In genomic region chr9:90201770-90202169, GRCh38 we compare ENCODE assay signal across 31 cellular contexts.
"Had no signal": no experiment of that assay in that cellular context is flagged by ENCODE, and none has a peak within 500 bp of the region (broad histone marks: within the 10 kb centered on the region; RNA-seq: fewer than 3 reads in every experiment).

No MANE protein-coding gene starts in this region.

- DNase-seq: activated CD4-positive, alpha-beta T cell treated with anti-CD3 and anti-CD28 coated beads, Interleukin-2, amount 10 ng/mL, durations not matched to agents 24 days and 14 days; activated CD4-positive, alpha-beta T cell treated with anti-CD3 and anti-CD28 coated beads, Interleukin-2, amount 50 U/mL, for 4 hours; activated CD8-positive, alpha-beta T cell treated with anti-CD3 and anti-CD28 coated beads for 36 hours; activated effector memory CD4-positive, alpha-beta T cell treated with anti-CD3 and anti-CD28 coated beads, Interleukin-2, amount 50 U/mL, for 16 hours; activated naive CD4-positive, alpha-beta T cell; activated naive CD4-positive, alpha-beta T cell treated with anti-CD3 and anti-CD28 coated beads, Interleukin-2, amount 50 U/mL, for 16 hours; activated naive CD8-positive, alpha-beta T cell treated with anti-CD3 and anti-CD28 coated beads, Interleukin-2, amount 10 ng/mL, durations not matched to agents 7 days and 5 days; activated T-cell treated with anti-CD3 and anti-CD28 coated beads, Interleukin-2, amount 50 U/mL, for 1 hour; activated T-cell treated with anti-CD3 and anti-CD28 coated beads, Interleukin-2, amount 50 U/mL, for 72 hours; amygdala; Kasumi-1; KG1; MG63; NCI-H1048; NCI-H1105 treated with DMSO at 0.1 percent for 48 hours; NCI-H1436; NCI-H1694; NCI-H1930; NCI-H2081 treated with DMSO at 0.1 percent for 48 hours; NCI-H226; NCI-H446 treated with DMSO at 0.1 percent for 48 hours; NCI-H524; NCI-H69; NCI-H82; PC-3; Peyer's patch; RPMI8226; SHP77 treated with DMSO at 0.1 percent for 48 hours; T1000 had no signal

- H3K36me3 ChIP-seq: ascending aorta, MG63, Peyer's patch had no signal

- ATAC-seq: activated CD8-positive, alpha-beta T cell treated with anti-CD3 and anti-CD28 coated beads for 36 hours; activated T-cell treated with anti-CD3 and anti-CD28 coated beads, Interleukin-2, amount 50 U/mL, for 72 hours; activated T-helper 17 cell treated with anti-CD3 and anti-CD28 coated beads, Interleukin-2, amount 50 U/mL, for 72 hours; PC-3 had no signal

- H3K9me3 ChIP-seq: ascending aorta, MG63, Peyer's patch had no signal

- H3K4me3 Mint-ChIP-seq: activated CD4-positive, alpha-beta T cell treated with anti-CD3 and anti-CD28 coated beads, Interleukin-2, amount 10 ng/mL, durations not matched to agents 24 days and 14 days; activated CD8-positive, alpha-beta T cell treated with anti-CD3 and anti-CD28 coated beads for 36 hours; activated naive CD8-positive, alpha-beta T cell treated with anti-CD3 and anti-CD28 coated beads, Interleukin-2, amount 10 ng/mL, durations not matched to agents 7 days and 5 days; activated T-cell treated with anti-CD3 and anti-CD28 coated beads, Interleukin-2, amount 50 U/mL, for 72 hours; activated T-helper 17 cell treated with anti-CD3 and anti-CD28 coated beads, Interleukin-2, amount 50 U/mL, for 72 hours had no signal

- H3K27ac Mint-ChIP-seq: activated CD4-positive, alpha-beta T cell treated with anti-CD3 and anti-CD28 coated beads, Interleukin-2, amount 10 ng/mL, durations not matched to agents 24 days and 14 days; activated CD8-positive, alpha-beta T cell treated with anti-CD3 and anti-CD28 coated beads for 36 hours; activated naive CD8-positive, alpha-beta T cell treated with anti-CD3 and anti-CD28 coated beads, Interleukin-2, amount 10 ng/mL, durations not matched to agents 7 days and 5 days; activated T-cell treated with anti-CD3 and anti-CD28 coated beads, Interleukin-2, amount 50 U/mL, for 72 hours; activated T-helper 17 cell treated with anti-CD3 and anti-CD28 coated beads, Interleukin-2, amount 50 U/mL, for 72 hours had no signal

- H3K27me3 Mint-ChIP-seq: activated CD8-positive, alpha-beta T cell treated with anti-CD3 and anti-CD28 coated beads for 36 hours had no signal

- H3K36me3 Mint-ChIP-seq: activated naive CD8-positive, alpha-beta T cell treated with anti-CD3 and anti-CD28 coated beads, Interleukin-2, amount 10 ng/mL, durations not matched to agents 7 days and 5 days had no signal

- H3K4me3 ChIP-seq: ascending aorta, MG63, Peyer's patch had no signal

- H3K4me1 Mint-ChIP-seq: activated CD4-positive, alpha-beta T cell treated with anti-CD3 and anti-CD28 coated beads, Interleukin-2, amount 10 ng/mL, durations not matched to agents 24 days and 14 days; activated naive CD8-positive, alpha-beta T cell treated with anti-CD3 and anti-CD28 coated beads, Interleukin-2, amount 10 ng/mL, durations not matched to agents 7 days and 5 days; activated T-helper 17 cell treated with anti-CD3 and anti-CD28 coated beads, Interleukin-2, amount 50 U/mL, for 72 hours had no signal

- H3K27ac ChIP-seq: ascending aorta, Peyer's patch had no signal

- H3K27me3 ChIP-seq: ascending aorta, MG63, Peyer's patch had no signal

- H3K4me1 ChIP-seq: ascending aorta, Peyer's patch had no signal
